Comparison of ENCODE assay signal across 1 cellular context in the genomic region with DNA sequence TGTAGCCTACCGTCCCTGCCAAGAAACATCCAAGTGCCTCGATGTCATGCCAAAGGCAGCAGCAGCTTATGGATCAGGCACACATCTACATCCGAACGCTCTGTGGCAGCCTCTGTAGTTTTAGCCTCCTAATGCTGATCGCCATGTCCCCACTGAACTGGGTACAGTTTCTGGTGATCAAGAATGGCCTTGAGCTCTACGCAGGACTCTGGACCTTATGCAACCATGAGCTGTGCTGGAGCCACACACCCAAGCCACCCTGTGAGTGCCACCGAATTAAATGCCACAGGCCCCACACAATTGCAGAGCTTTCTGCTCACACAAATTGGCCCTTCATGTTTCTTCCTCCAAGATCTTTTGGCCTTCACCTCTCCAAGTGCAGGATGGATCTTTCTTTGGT.
TF ChIP-seq lines count a peak whose summit lies in the region.

No MANE protein-coding gene starts in this region.

TF ChIP-seq in HepG2, 621 proteins besides CTCF, POLR2A, EP300 and RAD21 (continues in another document):
- no peak for TF ChIP-seq JUND (CRISPR knock-in tag; IDR thresholded peaks at IDR 0.05)
- TF ChIP-seq NFE2 (CRISPR knock-in tag; IDR thresholded peaks at IDR 0.05), result no peak
- TF ChIP-seq POGZ (CRISPR knock-in tag; IDR thresholded peaks at IDR 0.05), result peak; percentile 45; the same call in 1 of the 2 replicates
- TF ChIP-seq, protein P1, sequence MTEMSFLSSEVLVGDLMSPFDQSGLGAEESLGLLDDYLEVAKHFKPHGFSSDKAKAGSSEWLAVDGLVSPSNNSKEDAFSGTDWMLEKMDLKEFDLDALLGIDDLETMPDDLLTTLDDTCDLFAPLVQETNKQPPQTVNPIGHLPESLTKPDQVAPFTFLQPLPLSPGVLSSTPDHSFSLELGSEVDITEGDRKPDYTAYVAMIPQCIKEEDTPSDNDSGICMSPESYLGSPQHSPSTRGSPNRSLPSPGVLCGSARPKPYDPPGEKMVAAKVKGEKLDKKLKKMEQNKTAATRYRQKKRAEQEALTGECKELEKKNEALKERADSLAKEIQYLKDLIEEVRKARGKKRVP (CRISPR knock-in tag; IDR thresholded peaks at IDR 0.05), result 0 out of 4 replicates have a peak, but pooled peaks of 1 of the 2 experiments have one; percentile 14
- TF ChIP-seq SP1 (IDR thresholded peaks at IDR 0.05), result no peak
- TF ChIP-seq SP1 (CRISPR knock-in tag; IDR thresholded peaks at IDR 0.05), result no peak
- no peak for TF ChIP-seq KDM5B (CRISPR knock-in tag; IDR thresholded peaks at IDR 0.05; ENCODE audit: borderline replicate concordance)
- TF ChIP-seq, protein P2, sequence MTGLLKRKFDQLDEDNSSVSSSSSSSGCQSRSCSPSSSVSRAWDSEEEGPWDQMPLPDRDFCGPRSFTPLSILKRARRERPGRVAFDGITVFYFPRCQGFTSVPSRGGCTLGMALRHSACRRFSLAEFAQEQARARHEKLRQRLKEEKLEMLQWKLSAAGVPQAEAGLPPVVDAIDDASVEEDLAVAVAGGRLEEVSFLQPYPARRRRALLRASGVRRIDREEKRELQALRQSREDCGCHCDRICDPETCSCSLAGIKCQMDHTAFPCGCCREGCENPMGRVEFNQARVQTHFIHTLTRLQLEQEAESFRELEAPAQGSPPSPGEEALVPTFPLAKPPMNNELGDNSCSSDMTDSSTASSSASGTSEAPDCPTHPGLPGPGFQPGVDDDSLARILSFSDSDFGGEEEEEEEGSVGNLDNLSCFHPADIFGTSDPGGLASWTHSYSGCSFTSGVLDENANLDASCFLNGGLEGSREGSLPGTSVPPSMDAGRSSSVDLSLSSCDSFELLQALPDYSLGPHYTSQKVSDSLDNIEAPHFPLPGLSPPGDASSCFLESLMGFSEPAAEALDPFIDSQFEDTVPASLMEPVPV (CRISPR knock-in tag; IDR thresholded peaks at IDR 0.05), result no peak
- TF ChIP-seq CEBPB (IDR thresholded peaks at IDR 0.05; ENCODE audit: borderline replicate concordance, low read depth, low read length), result peak; percentile 81; the same call in 1 of the 2 replicates
- no peak for TF ChIP-seq ATF1 (CRISPR knock-in tag; IDR thresholded peaks at IDR 0.05)
- TF ChIP-seq, protein P3, sequence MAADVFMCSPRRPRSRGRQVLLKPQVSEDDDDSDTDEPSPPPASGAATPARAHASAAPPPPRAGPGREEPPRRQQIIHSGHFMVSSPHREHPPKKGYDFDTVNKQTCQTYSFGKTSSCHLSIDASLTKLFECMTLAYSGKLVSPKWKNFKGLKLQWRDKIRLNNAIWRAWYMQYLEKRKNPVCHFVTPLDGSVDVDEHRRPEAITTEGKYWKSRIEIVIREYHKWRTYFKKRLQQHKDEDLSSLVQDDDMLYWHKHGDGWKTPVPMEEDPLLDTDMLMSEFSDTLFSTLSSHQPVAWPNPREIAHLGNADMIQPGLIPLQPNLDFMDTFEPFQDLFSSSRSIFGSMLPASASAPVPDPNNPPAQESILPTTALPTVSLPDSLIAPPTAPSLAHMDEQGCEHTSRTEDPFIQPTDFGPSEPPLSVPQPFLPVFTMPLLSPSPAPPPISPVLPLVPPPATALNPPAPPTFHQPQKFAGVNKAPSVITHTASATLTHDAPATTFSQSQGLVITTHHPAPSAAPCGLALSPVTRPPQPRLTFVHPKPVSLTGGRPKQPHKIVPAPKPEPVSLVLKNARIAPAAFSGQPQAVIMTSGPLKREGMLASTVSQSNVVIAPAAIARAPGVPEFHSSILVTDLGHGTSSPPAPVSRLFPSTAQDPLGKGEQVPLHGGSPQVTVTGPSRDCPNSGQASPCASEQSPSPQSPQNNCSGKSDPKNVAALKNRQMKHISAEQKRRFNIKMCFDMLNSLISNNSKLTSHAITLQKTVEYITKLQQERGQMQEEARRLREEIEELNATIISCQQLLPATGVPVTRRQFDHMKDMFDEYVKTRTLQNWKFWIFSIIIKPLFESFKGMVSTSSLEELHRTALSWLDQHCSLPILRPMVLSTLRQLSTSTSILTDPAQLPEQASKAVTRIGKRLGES (CRISPR knock-in tag; IDR thresholded peaks at IDR 0.05; ENCODE audit: borderline replicate concordance), result no peak
- TF ChIP-seq, protein P4, sequence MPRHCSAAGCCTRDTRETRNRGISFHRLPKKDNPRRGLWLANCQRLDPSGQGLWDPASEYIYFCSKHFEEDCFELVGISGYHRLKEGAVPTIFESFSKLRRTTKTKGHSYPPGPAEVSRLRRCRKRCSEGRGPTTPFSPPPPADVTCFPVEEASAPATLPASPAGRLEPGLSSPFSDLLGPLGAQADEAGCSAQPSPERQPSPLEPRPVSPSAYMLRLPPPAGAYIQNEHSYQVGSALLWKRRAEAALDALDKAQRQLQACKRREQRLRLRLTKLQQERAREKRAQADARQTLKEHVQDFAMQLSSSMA (CRISPR knock-in tag; IDR thresholded peaks at IDR 0.05), result no peak
- TF ChIP-seq ZNF550 (CRISPR knock-in tag; IDR thresholded peaks at IDR 0.05; ENCODE audit: borderline replicate concordance), result no peak
- TF ChIP-seq, protein P5, sequence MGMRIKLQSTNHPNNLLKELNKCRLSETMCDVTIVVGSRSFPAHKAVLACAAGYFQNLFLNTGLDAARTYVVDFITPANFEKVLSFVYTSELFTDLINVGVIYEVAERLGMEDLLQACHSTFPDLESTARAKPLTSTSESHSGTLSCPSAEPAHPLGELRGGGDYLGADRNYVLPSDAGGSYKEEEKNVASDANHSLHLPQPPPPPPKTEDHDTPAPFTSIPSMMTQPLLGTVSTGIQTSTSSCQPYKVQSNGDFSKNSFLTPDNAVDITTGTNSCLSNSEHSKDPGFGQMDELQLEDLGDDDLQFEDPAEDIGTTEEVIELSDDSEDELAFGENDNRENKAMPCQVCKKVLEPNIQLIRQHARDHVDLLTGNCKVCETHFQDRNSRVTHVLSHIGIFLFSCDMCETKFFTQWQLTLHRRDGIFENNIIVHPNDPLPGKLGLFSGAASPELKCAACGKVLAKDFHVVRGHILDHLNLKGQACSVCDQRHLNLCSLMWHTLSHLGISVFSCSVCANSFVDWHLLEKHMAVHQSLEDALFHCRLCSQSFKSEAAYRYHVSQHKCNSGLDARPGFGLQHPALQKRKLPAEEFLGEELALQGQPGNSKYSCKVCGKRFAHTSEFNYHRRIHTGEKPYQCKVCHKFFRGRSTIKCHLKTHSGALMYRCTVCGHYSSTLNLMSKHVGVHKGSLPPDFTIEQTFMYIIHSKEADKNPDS (CRISPR knock-in tag; IDR thresholded peaks at IDR 0.05), result no peak
- TF ChIP-seq ZFYVE20 (CRISPR knock-in tag; IDR thresholded peaks at IDR 0.05; ENCODE audit: borderline replicate concordance, low read depth), result no peak
- TF ChIP-seq, protein P6, sequence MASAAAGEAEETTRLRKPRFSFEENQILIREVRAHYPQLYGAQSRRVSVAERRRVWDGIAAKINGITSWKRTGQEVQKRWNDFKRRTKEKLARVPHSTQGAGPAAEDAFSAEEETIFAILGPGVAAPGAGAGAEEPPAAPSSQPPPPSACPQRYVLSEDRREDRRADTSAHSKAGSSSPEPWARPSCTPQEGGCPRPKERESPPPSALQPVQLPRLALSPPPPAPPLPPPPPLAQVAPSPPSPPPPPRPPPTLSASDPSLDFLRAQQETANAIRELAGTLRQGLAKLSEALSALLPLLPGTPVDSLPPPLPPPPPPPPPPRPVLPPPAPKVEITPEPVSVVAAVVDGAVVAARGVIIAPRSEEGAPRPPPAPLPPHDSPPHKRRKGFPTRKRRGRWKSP (CRISPR knock-in tag; IDR thresholded peaks at IDR 0.05), result 0 out of 2 replicates have a peak, but pooled peaks have one; percentile 27
- TF ChIP-seq ONECUT2 (CRISPR knock-in tag; IDR thresholded peaks at IDR 0.05), result no peak
- TF ChIP-seq NPAS2 (CRISPR knock-in tag; IDR thresholded peaks at IDR 0.05; ENCODE audit: borderline replicate concordance), result no peak
- TF ChIP-seq PHF8 (CRISPR knock-in tag; IDR thresholded peaks at IDR 0.05), result no peak
- TF ChIP-seq, protein P7, sequence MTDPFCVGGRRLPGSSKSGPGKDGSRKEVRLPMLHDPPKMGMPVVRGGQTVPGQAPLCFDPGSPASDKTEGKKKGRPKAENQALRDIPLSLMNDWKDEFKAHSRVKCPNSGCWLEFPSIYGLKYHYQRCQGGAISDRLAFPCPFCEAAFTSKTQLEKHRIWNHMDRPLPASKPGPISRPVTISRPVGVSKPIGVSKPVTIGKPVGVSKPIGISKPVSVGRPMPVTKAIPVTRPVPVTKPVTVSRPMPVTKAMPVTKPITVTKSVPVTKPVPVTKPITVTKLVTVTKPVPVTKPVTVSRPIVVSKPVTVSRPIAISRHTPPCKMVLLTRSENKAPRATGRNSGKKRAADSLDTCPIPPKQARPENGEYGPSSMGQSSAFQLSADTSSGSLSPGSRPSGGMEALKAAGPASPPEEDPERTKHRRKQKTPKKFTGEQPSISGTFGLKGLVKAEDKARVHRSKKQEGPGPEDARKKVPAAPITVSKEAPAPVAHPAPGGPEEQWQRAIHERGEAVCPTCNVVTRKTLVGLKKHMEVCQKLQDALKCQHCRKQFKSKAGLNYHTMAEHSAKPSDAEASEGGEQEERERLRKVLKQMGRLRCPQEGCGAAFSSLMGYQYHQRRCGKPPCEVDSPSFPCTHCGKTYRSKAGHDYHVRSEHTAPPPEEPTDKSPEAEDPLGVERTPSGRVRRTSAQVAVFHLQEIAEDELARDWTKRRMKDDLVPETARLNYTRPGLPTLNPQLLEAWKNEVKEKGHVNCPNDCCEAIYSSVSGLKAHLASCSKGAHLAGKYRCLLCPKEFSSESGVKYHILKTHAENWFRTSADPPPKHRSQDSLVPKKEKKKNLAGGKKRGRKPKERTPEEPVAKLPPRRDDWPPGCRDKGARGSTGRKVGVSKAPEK (CRISPR knock-in tag; IDR thresholded peaks at IDR 0.05; ENCODE audit: borderline replicate concordance), result no peak
- TF ChIP-seq, protein P8, sequence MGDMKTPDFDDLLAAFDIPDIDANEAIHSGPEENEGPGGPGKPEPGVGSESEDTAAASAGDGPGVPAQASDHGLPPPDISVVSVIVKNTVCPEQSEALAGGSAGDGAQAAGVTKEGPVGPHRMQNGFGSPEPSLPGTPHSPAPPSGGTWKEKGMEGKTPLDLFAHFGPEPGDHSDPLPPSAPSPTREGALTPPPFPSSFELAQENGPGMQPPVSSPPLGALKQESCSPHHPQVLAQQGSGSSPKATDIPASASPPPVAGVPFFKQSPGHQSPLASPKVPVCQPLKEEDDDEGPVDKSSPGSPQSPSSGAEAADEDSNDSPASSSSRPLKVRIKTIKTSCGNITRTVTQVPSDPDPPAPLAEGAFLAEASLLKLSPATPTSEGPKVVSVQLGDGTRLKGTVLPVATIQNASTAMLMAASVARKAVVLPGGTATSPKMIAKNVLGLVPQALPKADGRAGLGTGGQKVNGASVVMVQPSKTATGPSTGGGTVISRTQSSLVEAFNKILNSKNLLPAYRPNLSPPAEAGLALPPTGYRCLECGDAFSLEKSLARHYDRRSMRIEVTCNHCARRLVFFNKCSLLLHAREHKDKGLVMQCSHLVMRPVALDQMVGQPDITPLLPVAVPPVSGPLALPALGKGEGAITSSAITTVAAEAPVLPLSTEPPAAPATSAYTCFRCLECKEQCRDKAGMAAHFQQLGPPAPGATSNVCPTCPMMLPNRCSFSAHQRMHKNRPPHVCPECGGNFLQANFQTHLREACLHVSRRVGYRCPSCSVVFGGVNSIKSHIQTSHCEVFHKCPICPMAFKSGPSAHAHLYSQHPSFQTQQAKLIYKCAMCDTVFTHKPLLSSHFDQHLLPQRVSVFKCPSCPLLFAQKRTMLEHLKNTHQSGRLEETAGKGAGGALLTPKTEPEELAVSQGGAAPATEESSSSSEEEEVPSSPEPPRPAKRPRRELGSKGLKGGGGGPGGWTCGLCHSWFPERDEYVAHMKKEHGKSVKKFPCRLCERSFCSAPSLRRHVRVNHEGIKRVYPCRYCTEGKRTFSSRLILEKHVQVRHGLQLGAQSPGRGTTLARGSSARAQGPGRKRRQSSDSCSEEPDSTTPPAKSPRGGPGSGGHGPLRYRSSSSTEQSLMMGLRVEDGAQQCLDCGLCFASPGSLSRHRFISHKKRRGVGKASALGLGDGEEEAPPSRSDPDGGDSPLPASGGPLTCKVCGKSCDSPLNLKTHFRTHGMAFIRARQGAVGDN (CRISPR knock-in tag; IDR thresholded peaks at IDR 0.05), result no peak; the same call in 1 of the 2 replicates
- TF ChIP-seq FOXP1 (IDR thresholded peaks at IDR 0.05), result no peak
- TF ChIP-seq FOXP1 (CRISPR knock-in tag; IDR thresholded peaks at IDR 0.05), result peak; percentile 14; the same call in 1 of the 2 replicates
- TF ChIP-seq, protein P9, sequence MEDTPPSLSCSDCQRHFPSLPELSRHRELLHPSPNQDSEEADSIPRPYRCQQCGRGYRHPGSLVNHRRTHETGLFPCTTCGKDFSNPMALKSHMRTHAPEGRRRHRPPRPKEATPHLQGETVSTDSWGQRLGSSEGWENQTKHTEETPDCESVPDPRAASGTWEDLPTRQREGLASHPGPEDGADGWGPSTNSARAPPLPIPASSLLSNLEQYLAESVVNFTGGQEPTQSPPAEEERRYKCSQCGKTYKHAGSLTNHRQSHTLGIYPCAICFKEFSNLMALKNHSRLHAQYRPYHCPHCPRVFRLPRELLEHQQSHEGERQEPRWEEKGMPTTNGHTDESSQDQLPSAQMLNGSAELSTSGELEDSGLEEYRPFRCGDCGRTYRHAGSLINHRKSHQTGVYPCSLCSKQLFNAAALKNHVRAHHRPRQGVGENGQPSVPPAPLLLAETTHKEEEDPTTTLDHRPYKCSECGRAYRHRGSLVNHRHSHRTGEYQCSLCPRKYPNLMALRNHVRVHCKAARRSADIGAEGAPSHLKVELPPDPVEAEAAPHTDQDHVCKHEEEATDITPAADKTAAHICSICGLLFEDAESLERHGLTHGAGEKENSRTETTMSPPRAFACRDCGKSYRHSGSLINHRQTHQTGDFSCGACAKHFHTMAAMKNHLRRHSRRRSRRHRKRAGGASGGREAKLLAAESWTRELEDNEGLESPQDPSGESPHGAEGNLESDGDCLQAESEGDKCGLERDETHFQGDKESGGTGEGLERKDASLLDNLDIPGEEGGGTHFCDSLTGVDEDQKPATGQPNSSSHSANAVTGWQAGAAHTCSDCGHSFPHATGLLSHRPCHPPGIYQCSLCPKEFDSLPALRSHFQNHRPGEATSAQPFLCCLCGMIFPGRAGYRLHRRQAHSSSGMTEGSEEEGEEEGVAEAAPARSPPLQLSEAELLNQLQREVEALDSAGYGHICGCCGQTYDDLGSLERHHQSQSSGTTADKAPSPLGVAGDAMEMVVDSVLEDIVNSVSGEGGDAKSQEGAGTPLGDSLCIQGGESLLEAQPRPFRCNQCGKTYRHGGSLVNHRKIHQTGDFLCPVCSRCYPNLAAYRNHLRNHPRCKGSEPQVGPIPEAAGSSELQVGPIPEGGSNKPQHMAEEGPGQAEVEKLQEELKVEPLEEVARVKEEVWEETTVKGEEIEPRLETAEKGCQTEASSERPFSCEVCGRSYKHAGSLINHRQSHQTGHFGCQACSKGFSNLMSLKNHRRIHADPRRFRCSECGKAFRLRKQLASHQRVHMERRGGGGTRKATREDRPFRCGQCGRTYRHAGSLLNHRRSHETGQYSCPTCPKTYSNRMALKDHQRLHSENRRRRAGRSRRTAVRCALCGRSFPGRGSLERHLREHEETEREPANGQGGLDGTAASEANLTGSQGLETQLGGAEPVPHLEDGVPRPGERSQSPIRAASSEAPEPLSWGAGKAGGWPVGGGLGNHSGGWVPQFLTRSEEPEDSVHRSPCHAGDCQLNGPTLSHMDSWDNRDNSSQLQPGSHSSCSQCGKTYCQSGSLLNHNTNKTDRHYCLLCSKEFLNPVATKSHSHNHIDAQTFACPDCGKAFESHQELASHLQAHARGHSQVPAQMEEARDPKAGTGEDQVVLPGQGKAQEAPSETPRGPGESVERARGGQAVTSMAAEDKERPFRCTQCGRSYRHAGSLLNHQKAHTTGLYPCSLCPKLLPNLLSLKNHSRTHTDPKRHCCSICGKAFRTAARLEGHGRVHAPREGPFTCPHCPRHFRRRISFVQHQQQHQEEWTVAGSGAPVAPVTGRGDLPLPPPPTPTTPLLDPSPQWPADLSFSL (CRISPR knock-in tag; IDR thresholded peaks at IDR 0.05), result no peak
- no peak for TF ChIP-seq KAT7 (CRISPR knock-in tag; IDR thresholded peaks at IDR 0.05; ENCODE audit: borderline replicate concordance)
- TF ChIP-seq RFXAP (CRISPR knock-in tag; IDR thresholded peaks at IDR 0.05; ENCODE audit: borderline replicate concordance), result no peak
